ENCODE assay signal across 15 cellular contexts in genomic region chr5:6585168-6585567, GRCh38. TPM values are rescaled to one million over a fixed set of nuclear protein-coding genes. Genes with fewer than 3 reads are reported as not detected.
DNase-seq lines count a peak whose midpoint lies in the region; ATAC-seq and TF ChIP-seq lines count a peak whose summit lies in the region.
"Had no signal": no experiment of that assay in that cellular context is flagged by ENCODE, and none has a peak within 500 bp of the region (broad histone marks: within the 10 kb centered on the region; RNA-seq: fewer than 3 reads in every experiment).

No MANE protein-coding gene starts in this region.

- no peak overlapping the region for H3K27ac ChIP-seq in RWPE2 (ENCODE audit: poor library complexity, severe bottlenecking)
- H3K27ac ChIP-seq in dorsolateral prefrontal cortex, result no peak overlapping the region

- ATAC-seq in RWPE2 (ENCODE audit: low read depth) (0 out of 3 replicates have a peak, but pooled peaks have one; percentile 11), left lobe of liver (peak; percentile 37), HG03342 (IDR thresholded peaks at IDR 0.05; ENCODE audit: unreplicated experiment) (no peak), HG02885 (IDR thresholded peaks at IDR 0.05; ENCODE audit: poor library complexity, unreplicated experiment) (no peak)
- peak; percentile 19 for ATAC-seq in stimulated activated effector memory CD8-positive, alpha-beta T cell treated with anti-CD3 and anti-CD28 coated beads, Interleukin-12 subunit alpha, Interleukin-12 subunit beta, amount 100 ng/mL, for 72 hours

- peaks cover 10% of the 10 kb centered on the region for H3K4me1 Mint-ChIP-seq in stimulated activated effector memory CD8-positive, alpha-beta T cell treated with anti-CD3 and anti-CD28 coated beads, Interleukin-12 subunit alpha, Interleukin-12 subunit beta, amount 100 ng/mL, for 72 hours

- H3K4me1 ChIP-seq in RWPE2 (ENCODE audit: insufficient read depth, poor library complexity, severe bottlenecking), result no peaks in the 10 kb centered on the region

- H3K27me3 ChIP-seq in RWPE2 (ENCODE audit: insufficient read depth, poor library complexity, severe bottlenecking) (peaks cover 38% of the 10 kb centered on the region), dorsolateral prefrontal cortex (peaks cover 0 to 31% (median 0%) of the 10 kb centered on the region in 45 donors)

- no peaks in the 10 kb centered on the region for H3K36me3 Mint-ChIP-seq in stimulated activated effector memory CD8-positive, alpha-beta T cell treated with anti-CD3 and anti-CD28 coated beads, Interleukin-12 subunit alpha, Interleukin-12 subunit beta, amount 100 ng/mL, for 72 hours

- no peaks in the 10 kb centered on the region for H3K9me3 Mint-ChIP-seq in stimulated activated effector memory CD8-positive, alpha-beta T cell treated with anti-CD3 and anti-CD28 coated beads, Interleukin-12 subunit alpha, Interleukin-12 subunit beta, amount 100 ng/mL, for 72 hours

- DNase-seq in HT1080 (ENCODE audit: low read depth) (peak; percentile 43), RWPE2 (ENCODE audit: low spot score) (no peak), left lobe of liver (ENCODE audit: low spot score) (no peak), dorsolateral prefrontal cortex (no peak)
- peak in 1 of 2 donors; percentile 43 for DNase-seq in stimulated activated effector memory CD8-positive, alpha-beta T cell treated with anti-CD3 and anti-CD28 coated beads, Interleukin-12 subunit alpha, Interleukin-12 subunit beta, amount 100 ng/mL, for 72 hours (ENCODE audit: low spot score in 2 of 2)
- DNase-seq: GOT3, Karpas-422, NCI-H1105 treated with DMSO at 0.1 percent for 48 hours, NCI-H1694 treated with DMSO at 0.1 percent for 48 hours, NCI-H2107, NCI-H2227 treated with DMSO at 0.1 percent for 48 hours, NCI-H524, SIG-M5 had no signal

- no peaks in the 10 kb centered on the region for H3K36me3 ChIP-seq in RWPE2 (ENCODE audit: low read depth)

- H3K9me3 ChIP-seq in RWPE2 (ENCODE audit: severe bottlenecking), result no peaks in the 10 kb centered on the region

- TF ChIP-seq CTCF in RWPE2 (IDR thresholded peaks at IDR 0.05; ENCODE audit: poor library complexity, severe bottlenecking) (no peak), dorsolateral prefrontal cortex (IDR thresholded peaks at IDR 0.05 in 54 of 56, conservative IDR thresholded peaks at IDR 0.05 in 2 of 56; ENCODE audit: low read depth in 1 of 56, partially characterized antibody in 56 of 56) (no peak)

- intact Hi-C loops in dorsolateral prefrontal cortex (cut with DNase I), result no loop called here

- H3K27ac Mint-ChIP-seq in stimulated activated effector memory CD8-positive, alpha-beta T cell treated with anti-CD3 and anti-CD28 coated beads, Interleukin-12 subunit alpha, Interleukin-12 subunit beta, amount 100 ng/mL, for 72 hours, result no peak overlapping the region

- H3K4me3 ChIP-seq in RWPE2 (ENCODE audit: severe bottlenecking) (no peak overlapping the region), dorsolateral prefrontal cortex (no peak overlapping the region)

- no peak overlapping the region for H3K4me3 Mint-ChIP-seq in stimulated activated effector memory CD8-positive, alpha-beta T cell treated with anti-CD3 and anti-CD28 coated beads, Interleukin-12 subunit alpha, Interleukin-12 subunit beta, amount 100 ng/mL, for 72 hours

RNA-seq across cellular contexts. Expression of gene NSUN2, which starts 47.7 kb away (rescaled TPM):
- total RNA-seq in HT1080 (2014; rRNA removed; shearing (Covaris generic)), result 184 and 186 TPM in 2 replicates
- polyA plus RNA-seq in HT1080 (2015; cell fraction: cytosol; rRNA removed), result 158 and 163 TPM in 2 replicates
- 256 and 264 TPM in 2 replicates for polyA plus RNA-seq in HT1080 (2015; cell fraction: nucleus; rRNA removed)
- total RNA-seq in left lobe of liver (26.4 TPM), dorsolateral prefrontal cortex (10 to 100 TPM; 23.9 to 79.2 (median 38.6) TPM)

RNA-seq across cellular contexts. Expression of gene SRD5A1, which starts 48.1 kb away (rescaled TPM):
- 20.2 and 43.6 TPM in 2 replicates for total RNA-seq in HT1080 (2014; rRNA removed; shearing (Covaris generic))
- polyA plus RNA-seq in HT1080 (2015; cell fraction: cytosol; rRNA removed), result 14.7 and 19.8 TPM in 2 replicates
- polyA plus RNA-seq in HT1080 (2015; cell fraction: nucleus; rRNA removed), result 17.9 and 18.7 TPM in 2 replicates
- total RNA-seq in left lobe of liver, result 35.1 TPM
- 10 to 100 TPM; 15.2 to 41.5 (median 25.7) TPM for total RNA-seq in dorsolateral prefrontal cortex

Comparison
In these comparisons a context has a peak if more than half of its experiments do, and no peak if none do; other contexts are left out.
1. ATAC-seq: peak in RWPE2 (single experiment), left lobe of liver (single experiment) and stimulated activated effector memory CD8-positive, alpha-beta T cell treated with anti-CD3 and anti-CD28 coated beads, Interleukin-12 subunit alpha, Interleukin-12 subunit beta, amount 100 ng/mL, for 72 hours (single experiment); none in HG03342 (single experiment) and HG02885 (single experiment).